27 cellular contexts compared by ENCODE assay signal in genomic region chr19:31268751-31269150, GRCh38.
"Had no signal": no experiment of that assay in that cellular context is flagged by ENCODE, and none has a peak within 500 bp of the region (broad histone marks: within the 10 kb centered on the region; RNA-seq: fewer than 3 reads in every experiment).

No MANE protein-coding gene starts in this region.

- H3K9me3 ChIP-seq: left lung, lower lobe of right lung, mucosa of descending colon, ovary, right atrium auricular region, right lobe of liver, stomach, testis, thyroid gland, transverse colon, upper lobe of left lung had no signal

- H3K27ac ChIP-seq: left lung, lower lobe of right lung, ovary, right atrium auricular region, right lobe of liver, skin epidermis, stomach, testis, thyroid gland, transverse colon, upper lobe of left lung had no signal

- H3K36me3 ChIP-seq: left lung, lower lobe of right lung, ovary, right atrium auricular region, right lobe of liver, stomach, thyroid gland, transverse colon had no signal

- H3K27ac Mint-ChIP-seq: naive thymus-derived CD4-positive, alpha-beta T cell; natural killer cell treated with Interleukin-12 subunit alpha and Interleukin-12 subunit beta and Interleukin-15 and Interleukin-18, amount 100 ng/mL, for 72 hours; progenitor cell of endocrine pancreas; stimulated activated naive B cell treated with anti-CD40 and anti-IgM and Interleukin-4, amounts not matched to agents 10 μg/mL and 1 μg/mL and 100 μg/mL, for 72 hours had no signal

- H3K4me1 Mint-ChIP-seq: naive thymus-derived CD4-positive, alpha-beta T cell; stimulated activated naive B cell treated with anti-CD40 and anti-IgM and Interleukin-4, amounts not matched to agents 10 μg/mL and 1 μg/mL and 100 μg/mL, for 72 hours had no signal

- H3K27me3 ChIP-seq: left lung, ovary, right atrium auricular region, right lobe of liver, stomach, testis, thyroid gland, transverse colon, upper lobe of left lung had no signal

- DNase-seq: hippocampal formation; left colon; lower lobe of right lung; mammary epithelial cell; mesendoderm; midbrain; mucosa of descending colon; naive thymus-derived CD4-positive, alpha-beta T cell; ovary; stimulated activated CD4-positive, alpha-beta T cell treated with anti-CD3 and anti-CD28 coated beads, Interleukin-12 subunit alpha, Interleukin-12 subunit beta, amount 100 ng/mL, for 4 hours; stimulated activated CD4-positive, alpha-beta T cell treated with anti-CD3 and anti-CD28 coated beads, Interleukin-15, amount 100 ng/mL, for 24 hours; stimulated activated CD4-positive, alpha-beta T cell treated with anti-CD3 and anti-CD28 coated beads, Interleukin-2, amount 100 ng/mL, for 24 hours; stimulated activated CD4-positive, alpha-beta T cell treated with anti-CD3 and anti-CD28 coated beads, Interleukin-4, amount 100 ng/mL, for 1 hour; stimulated activated naive B cell treated with anti-CD40 and anti-IgM and Interleukin-4, amounts not matched to agents 10 μg/mL and 1 μg/mL and 100 μg/mL, for 72 hours; stimulated activated naive CD8-positive, alpha-beta T cell treated with anti-CD3 and anti-CD28 coated beads, Interleukin-15, Interleukin-2, amounts not matched to agents 100 U/mL and 50 U/mL, for 24 hours; stomach; testis; thyroid gland; transverse colon; upper lobe of left lung had no signal

- H3K36me3 Mint-ChIP-seq: naive thymus-derived CD4-positive, alpha-beta T cell; natural killer cell treated with Interleukin-12 subunit alpha and Interleukin-12 subunit beta and Interleukin-15 and Interleukin-18, amount 100 ng/mL, for 72 hours; stimulated activated naive B cell treated with anti-CD40 and anti-IgM and Interleukin-4, amounts not matched to agents 10 μg/mL and 1 μg/mL and 100 μg/mL, for 72 hours had no signal

- H3K4me3 Mint-ChIP-seq: naive thymus-derived CD4-positive, alpha-beta T cell; natural killer cell treated with Interleukin-12 subunit alpha and Interleukin-12 subunit beta and Interleukin-15 and Interleukin-18, amount 100 ng/mL, for 72 hours; stimulated activated naive B cell treated with anti-CD40 and anti-IgM and Interleukin-4, amounts not matched to agents 10 μg/mL and 1 μg/mL and 100 μg/mL, for 72 hours had no signal

- H3K27me3 Mint-ChIP-seq: natural killer cell treated with Interleukin-12 subunit alpha and Interleukin-12 subunit beta and Interleukin-15 and Interleukin-18, amount 100 ng/mL, for 72 hours; stimulated activated naive B cell treated with anti-CD40 and anti-IgM and Interleukin-4, amounts not matched to agents 10 μg/mL and 1 μg/mL and 100 μg/mL, for 72 hours had no signal

- FAIRE-seq: keratinocyte had no signal

- H3K4me1 ChIP-seq: left lung, lower lobe of right lung, right atrium auricular region, right lobe of liver, testis, upper lobe of left lung had no signal

- H3K9me3 Mint-ChIP-seq: natural killer cell treated with Interleukin-12 subunit alpha and Interleukin-12 subunit beta and Interleukin-15 and Interleukin-18, amount 100 ng/mL, for 72 hours had no signal

- H3K4me3 ChIP-seq: left lung, lower lobe of right lung, mucosa of descending colon, ovary, right atrium auricular region, right lobe of liver, skin epidermis, stomach, testis, thyroid gland, transverse colon, upper lobe of left lung had no signal
